ENCODE assay signal across 10 cellular contexts in the genomic region with DNA sequence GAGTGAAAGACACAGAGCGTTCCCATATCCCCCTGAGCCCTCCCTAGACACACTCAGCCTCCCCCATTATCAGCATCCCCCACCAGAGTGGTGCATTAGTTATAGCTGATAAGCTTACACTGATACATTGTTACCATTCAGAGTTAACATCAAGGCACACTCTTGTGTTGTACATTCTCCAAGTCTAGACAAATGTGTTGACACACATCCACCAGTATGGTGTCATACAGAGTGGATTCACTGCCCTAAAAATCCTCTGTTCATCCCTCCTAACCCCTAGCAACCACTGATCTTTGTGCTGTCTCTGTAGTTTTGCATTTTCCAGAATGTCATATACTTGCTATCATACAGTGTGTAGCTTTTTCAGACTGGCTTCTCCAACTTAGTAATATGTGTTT.
DNase-seq lines count a peak whose midpoint lies in the region; TF ChIP-seq lines count a peak whose summit lies in the region.
"Had no signal": no experiment of that assay in that cellular context is flagged by ENCODE, and none has a peak within 500 bp of the region (broad histone marks: within the 10 kb centered on the region; RNA-seq: fewer than 3 reads in every experiment).

No MANE protein-coding gene starts in this region.

- H3K36me3 ChIP-seq in mucosa of rectum (ENCODE audit: control insufficient read depth in 2 of 2, insufficient read depth in 2 of 2, low read length in 2 of 2) (peaks cover 5 to 8% of the 10 kb centered on the region in 2 donors), vagina (no peaks in the 10 kb centered on the region), WERI-Rb-1 (no peaks in the 10 kb centered on the region)

- H3K9ac ChIP-seq in mucosa of rectum (ENCODE audit: low read depth in 1 of 2, low read length in 2 of 2): peak overlapping the region in 1 of 2 donors; percentile 68

- H3K27me3 Mint-ChIP-seq in activated naive CD4-positive, alpha-beta T cell treated with anti-CD3 and anti-CD28 coated beads, Interleukin-2, amount 50 U/mL, for 24 hours: no peaks in the 10 kb centered on the region

- peaks cover 0 to 6% of the 10 kb centered on the region in 2 donors for H3K4me1 ChIP-seq in mucosa of rectum (ENCODE audit: control insufficient read depth in 2 of 2, insufficient read depth in 2 of 2, low read length in 2 of 2)
- H3K4me1 ChIP-seq in vagina: no peaks in the 10 kb centered on the region

- H3K27me3 ChIP-seq in mucosa of rectum (ENCODE audit: control insufficient read depth in 2 of 2, insufficient read depth in 2 of 2, low read length in 2 of 2) (no peaks in the 10 kb centered on the region), vagina (no peaks in the 10 kb centered on the region), WERI-Rb-1 (ENCODE audit: insufficient read depth, low read depth, severe bottlenecking) (no peaks in the 10 kb centered on the region)

- H3K4me3 ChIP-seq in cardiac fibroblast (replicated peaks in 1 of 2; ENCODE audit: low read depth in 2 of 2, low read length in 2 of 2) (peak overlapping the region; percentile 29 to 44), mucosa of rectum (ENCODE audit: low read length in 2 of 2) (peak overlapping the region in 1 of 2 donors; percentile 64), vagina (peak overlapping the region in 1 of 2 donors; percentile 13), WERI-Rb-1 (ENCODE audit: low read depth, low read length) (no peak overlapping the region)

- peaks cover 12% of the 10 kb centered on the region for H3K4me1 Mint-ChIP-seq in activated naive CD4-positive, alpha-beta T cell treated with anti-CD3 and anti-CD28 coated beads, Interleukin-2, amount 50 U/mL, for 24 hours

- no peak for TF ChIP-seq CTCF in cardiac fibroblast (IDR thresholded peaks at IDR 0.05; ENCODE audit: low read depth, low read length)
- TF ChIP-seq CTCF in vagina (IDR thresholded peaks at IDR 0.05): no peak
- no peak for TF ChIP-seq CTCF in WERI-Rb-1 (IDR thresholded peaks at IDR 0.05; ENCODE audit: low read depth, low read length)

- H3K27ac ChIP-seq in mucosa of rectum (ENCODE audit: low read depth in 2 of 2, low read length in 2 of 2): peak overlapping the region; percentile 76 to 80
- H3K27ac ChIP-seq in vagina: peak overlapping the region; percentile 71
- H3K27ac ChIP-seq in WERI-Rb-1: no peak overlapping the region

- H3K27ac Mint-ChIP-seq in activated naive CD4-positive, alpha-beta T cell treated with anti-CD3 and anti-CD28 coated beads, Interleukin-2, amount 50 U/mL, for 24 hours: peak overlapping the region; percentile 88

- H3K4me3 Mint-ChIP-seq in activated naive CD4-positive, alpha-beta T cell treated with anti-CD3 and anti-CD28 coated beads, Interleukin-2, amount 50 U/mL, for 24 hours: no peak overlapping the region

- H3K9me3 ChIP-seq in mucosa of rectum (ENCODE audit: control insufficient read depth in 2 of 2, low read length in 2 of 2): no peaks in the 10 kb centered on the region
- H3K9me3 ChIP-seq in vagina: no peaks in the 10 kb centered on the region
- no peaks in the 10 kb centered on the region for H3K9me3 ChIP-seq in WERI-Rb-1 (ENCODE audit: severe bottlenecking)

- H3K9me3 Mint-ChIP-seq in activated naive CD4-positive, alpha-beta T cell treated with anti-CD3 and anti-CD28 coated beads, Interleukin-2, amount 50 U/mL, for 24 hours: no peaks in the 10 kb centered on the region

- intact Hi-C loops in vagina (cut with DNase I): no loop called here

- no peak for DNase-seq in activated naive CD4-positive, alpha-beta T cell treated with Interleukin-2 at 50 U/mL for 16 hours
- peak in 1 of 2 donors; percentile 50 for DNase-seq in cardiac fibroblast (ENCODE audit: low read depth in 2 of 2)
- DNase-seq in vagina (ENCODE audit: extremely low spot score in 2 of 2): no peak
- no peak for DNase-seq in WERI-Rb-1
- no peak for DNase-seq in anterior cingulate cortex (lab: John Stamatoyannopoulos, UW)
- no peak for DNase-seq in activated gamma-delta T cell treated with Interleukin-2 at 50 U/mL for 16 hours
- DNase-seq: NCI-H524; stimulated activated CD4-positive, alpha-beta T cell treated with anti-CD3 and anti-CD28 coated beads, Interleukin-12 subunit alpha, Interleukin-12 subunit beta, amount 100 ng/mL, for 4 hours had no signal

- H3K36me3 Mint-ChIP-seq in activated naive CD4-positive, alpha-beta T cell treated with anti-CD3 and anti-CD28 coated beads, Interleukin-2, amount 50 U/mL, for 24 hours: peaks cover 7% of the 10 kb centered on the region

- TF ChIP-seq POLR2A in vagina (IDR thresholded peaks at IDR 0.05): no peak
